In genomic region chr6:85385636-85386315, GRCh38 we compare ENCODE assay signal across 22 cellular contexts.
"Had no signal": no experiment of that assay in that cellular context is flagged by ENCODE, and none has a peak within 500 bp of the region (broad histone marks: within the 10 kb centered on the region; RNA-seq: fewer than 3 reads in every experiment).

No MANE protein-coding gene starts in this region.

- H3K4me3 Mint-ChIP-seq: effector memory CD8-positive, alpha-beta T cell; immature natural killer cell; memory B cell; naive B cell; natural killer cell treated with Interleukin-12 subunit alpha and Interleukin-12 subunit beta and Interleukin-15 and Interleukin-18, amount 100 ng/mL, for 72 hours; neural crest cell; stimulated activated effector memory CD8-positive, alpha-beta T cell treated with anti-CD3 and anti-CD28 coated beads, Interleukin-12 subunit alpha, Interleukin-12 subunit beta, amount 100 ng/mL, for 72 hours; type B pancreatic cell had no signal

- H3K9me3 Mint-ChIP-seq: effector memory CD8-positive, alpha-beta T cell; immature natural killer cell; memory B cell; natural killer cell treated with Interleukin-12 subunit alpha and Interleukin-12 subunit beta and Interleukin-15 and Interleukin-18, amount 100 ng/mL, for 72 hours; neural crest cell; stimulated activated effector memory CD8-positive, alpha-beta T cell treated with anti-CD3 and anti-CD28 coated beads, Interleukin-12 subunit alpha, Interleukin-12 subunit beta, amount 100 ng/mL, for 72 hours had no signal

- H3K27me3 Mint-ChIP-seq: progenitor cell of endocrine pancreas had no signal

- H3K27ac Mint-ChIP-seq: effector memory CD8-positive, alpha-beta T cell; immature natural killer cell; memory B cell; natural killer cell treated with Interleukin-12 subunit alpha and Interleukin-12 subunit beta and Interleukin-15 and Interleukin-18, amount 100 ng/mL, for 72 hours; progenitor cell of endocrine pancreas; stimulated activated effector memory CD8-positive, alpha-beta T cell treated with anti-CD3 and anti-CD28 coated beads, Interleukin-12 subunit alpha, Interleukin-12 subunit beta, amount 100 ng/mL, for 72 hours; type B pancreatic cell had no signal

- DNase-seq: effector memory CD8-positive, alpha-beta T cell; hypothalamus; immature natural killer cell; islet precursor cell; kidney glomerular epithelial cell; left colon; left ventricle myocardium superior; mucosa of descending colon; naive B cell; stimulated activated CD4-positive, alpha-beta T cell treated with anti-CD3 and anti-CD28 coated beads, Interleukin-2, amount 100 ng/mL, for 24 hours; stimulated activated CD4-positive, alpha-beta T cell treated with anti-CD3 and anti-CD28 coated beads, Interleukin-4, amount 100 ng/mL, for 24 hours; stimulated activated naive CD4-positive, alpha-beta T cell treated with Interleukin-2 at 50 U/mL for 16 hours; substantia nigra; testis; tibial artery had no signal

- ATAC-seq: effector memory CD8-positive, alpha-beta T cell; left colon; left ventricle myocardium superior; mucosa of descending colon; natural killer cell treated with Interleukin-12 subunit alpha and Interleukin-12 subunit beta and Interleukin-15 and Interleukin-18, amount 100 ng/mL, for 72 hours; sciatic nerve; stimulated activated effector memory CD8-positive, alpha-beta T cell treated with anti-CD3 and anti-CD28 coated beads, Interleukin-12 subunit alpha, Interleukin-12 subunit beta, amount 100 ng/mL, for 72 hours had no signal

- H3K4me1 Mint-ChIP-seq: immature natural killer cell had no signal

- H3K36me3 Mint-ChIP-seq: immature natural killer cell; memory B cell; naive B cell; natural killer cell treated with Interleukin-12 subunit alpha and Interleukin-12 subunit beta and Interleukin-15 and Interleukin-18, amount 100 ng/mL, for 72 hours; stimulated activated effector memory CD8-positive, alpha-beta T cell treated with anti-CD3 and anti-CD28 coated beads, Interleukin-12 subunit alpha, Interleukin-12 subunit beta, amount 100 ng/mL, for 72 hours; type B pancreatic cell had no signal
